ENCODE assay signal across 13 cellular contexts in the genomic region with DNA sequence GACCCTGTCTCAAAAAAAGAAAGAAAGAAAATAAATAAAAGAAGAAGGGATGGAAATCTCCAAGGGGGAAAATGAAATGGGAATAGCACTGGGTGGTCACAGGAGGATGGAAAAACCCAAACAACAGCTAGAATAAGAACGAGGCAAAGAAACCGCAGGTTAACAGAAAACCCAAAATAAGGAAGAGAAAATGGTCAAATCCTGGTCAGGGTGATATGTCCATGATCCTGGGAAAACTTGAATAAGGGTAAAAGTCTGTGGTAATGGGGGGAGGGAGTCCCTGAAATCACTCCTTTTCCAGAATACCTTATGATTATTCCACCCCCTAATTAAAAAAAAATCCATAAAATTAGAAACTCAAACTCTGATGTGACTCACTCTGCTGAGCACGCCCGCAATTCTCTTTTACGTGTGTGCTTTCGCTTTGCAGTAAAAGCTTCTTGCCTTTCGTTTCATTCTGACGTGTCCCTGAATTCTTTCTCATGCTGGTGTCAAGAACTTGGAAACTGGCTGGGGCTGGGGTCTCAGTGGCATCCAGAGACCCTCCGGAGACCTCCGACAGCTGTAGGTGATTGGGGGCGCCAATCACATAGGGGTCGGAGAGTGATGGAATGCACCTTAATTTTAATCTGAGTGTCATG. TPM values are rescaled to one million over a fixed set of nuclear protein-coding genes. Genes with fewer than 3 reads are reported as not detected.
A peak's percentile ranks its signal among the peaks of the same experiment; 100 is the strongest.
DNase-seq lines count a peak whose midpoint lies in the region; ATAC-seq and FAIRE-seq lines count a peak whose summit lies in the region.
"Had no signal": no experiment of that assay in that cellular context is flagged by ENCODE, and none has a peak within 500 bp of the region (broad histone marks: within the 10 kb centered on the region; RNA-seq: fewer than 3 reads in every experiment).

No MANE protein-coding gene starts in this region.

- DNase-seq in stimulated activated CD4-positive, alpha-beta T cell treated with anti-CD3 and anti-CD28 coated beads, Interleukin-4, amount 100 ng/mL, for 24 hours, result peak; percentile 22
- no peak for DNase-seq in stimulated activated CD4-positive, alpha-beta T cell treated with anti-CD3 and anti-CD28 coated beads, Interleukin-2, amount 100 ng/mL, for 24 hours
- DNase-seq in T-helper 17 cell (no peak), urothelium cell line (ENCODE audit: low spot score) (peak; percentile 28), NAMALWA (ENCODE audit: low spot score) (no peak), hepatic stellate cell (ENCODE audit: low spot score) (no peak), globus pallidus (ENCODE audit: low spot score) (no peak)
- DNase-seq: C1 segment of cervical spinal cord, GOT3, left lung, NCI-H2081 treated with DMSO at 0.1 percent for 48 hours had no signal

- peaks cover 13% of the 10 kb centered on the region for H3K4me1 Mint-ChIP-seq in T-helper 17 cell

- FAIRE-seq in urothelium cell line (lab: Jason Lieb, UNC), result no peak
- FAIRE-seq: colon had no signal

- ATAC-seq in HG03108 (IDR thresholded peaks at IDR 0.05; ENCODE audit: unreplicated experiment) (peak; percentile 43), T-helper 17 cell (no peak)
- ATAC-seq: left lung had no signal

- no peaks in the 10 kb centered on the region for H3K9me3 ChIP-seq in T-helper 17 cell (ENCODE audit: control insufficient read depth, low read length, poor library complexity, severe bottlenecking)
- H3K9me3 ChIP-seq: left lung had no signal

- H3K36me3 Mint-ChIP-seq in T-helper 17 cell (ENCODE audit: low read depth), result peaks cover 3% of the 10 kb centered on the region

- no peaks in the 10 kb centered on the region for H3K27me3 Mint-ChIP-seq in T-helper 17 cell

- H3K4me3 Mint-ChIP-seq in T-helper 17 cell, result peak overlapping the region; percentile 83

- peak overlapping the region; percentile 39 for H3K27ac Mint-ChIP-seq in T-helper 17 cell

RNA-seq across cellular contexts. Expression of gene NAXD, which starts 4.3 kb away (rescaled TPM):
- 10 to 100 TPM; 17.7 to 22.9 TPM for total RNA-seq in T-helper 17 cell

RNA-seq across cellular contexts. Expression of gene RAB20, which starts 49.6 kb away (rescaled TPM):
- 1 to 10 TPM; 1.2 to 1.4 TPM for total RNA-seq in T-helper 17 cell

Comparison
In these comparisons a context has a peak if more than half of its experiments do, and no peak if none do; other contexts are left out.
1. DNase-seq: peak in stimulated activated CD4-positive, alpha-beta T cell treated with anti-CD3 and anti-CD28 coated beads, Interleukin-4, amount 100 ng/mL, for 24 hours (single experiment) and urothelium cell line (single experiment); none in stimulated activated CD4-positive, alpha-beta T cell treated with anti-CD3 and anti-CD28 coated beads, Interleukin-2, amount 100 ng/mL, for 24 hours (0 of 2), T-helper 17 cell (0 of 3), NAMALWA (single experiment), hepatic stellate cell (single experiment) and globus pallidus (single experiment).